In genomic region chr1:30816211-30817082, GRCh38 we compare ENCODE assay signal across 1 cellular context.
TF ChIP-seq lines count a peak whose summit lies in the region.

No MANE protein-coding gene starts in this region.

TF ChIP-seq in IMR-90, 13 proteins besides CTCF, POLR2A, EP300 and RAD21 (continued from another document):
- TF ChIP-seq NFE2L2 (IDR thresholded peaks at IDR 0.05; ENCODE audit: low read depth, low read length) = no peak
- no peak for TF ChIP-seq USF2 (IDR thresholded peaks at IDR 0.05; ENCODE audit: low read depth, low read length)
